Comparison of ENCODE assay signal across 8 cellular contexts in genomic region chr1:31765041-31765467, GRCh38. TPM values are rescaled to one million over a fixed set of nuclear protein-coding genes. Genes with fewer than 3 reads are reported as not detected.
DNase-seq lines count a peak whose midpoint lies in the region; ATAC-seq, FAIRE-seq and TF ChIP-seq lines count a peak whose summit lies in the region.

No MANE protein-coding gene starts in this region.

- no peak overlapping the region for H3K4me3 Mint-ChIP-seq in activated CD8-positive, alpha-beta memory T cell treated with anti-CD3 and anti-CD28 coated beads, Interleukin-2, amount 10 ng/mL, durations not matched to agents 7 days and 5 days

- H2AFZ ChIP-seq in GM12878 (ENCODE audit: control insufficient read depth, low read depth, low read length): no peak overlapping the region
- H2AFZ ChIP-seq in osteoblast (ENCODE audit: low read length): no peak overlapping the region

- TF ChIP-seq CTCF in GM12878 (IDR thresholded peaks at IDR 0.05 in 2 of 3, conservative IDR thresholded peaks at IDR 0.05 in 1 of 3; ENCODE audit: control insufficient read depth in 2 of 3, extremely low read depth in 1 of 3, insufficient read depth in 1 of 3, low read depth in 3 of 3, low read length in 3 of 3) (peak in 1 of 3 experiments; percentile 26; a peak in 2 of 6 replicates), osteoblast (IDR thresholded peaks at IDR 0.05; ENCODE audit: extremely low read depth, low read depth, low read length) (peak; percentile 37)

- H3K27me3 ChIP-seq in GM12878 (replicated peaks in 1 of 2; ENCODE audit: control insufficient read depth in 2 of 2, insufficient read depth in 2 of 2, low read length in 1 of 2) (peaks cover 16 to 23% of the 10 kb centered on the region in 2 experiments), osteoblast (ENCODE audit: insufficient read depth, low read length) (peaks cover 12% of the 10 kb centered on the region)

- no peaks in the 10 kb centered on the region for H3K9me3 Mint-ChIP-seq in activated CD8-positive, alpha-beta memory T cell treated with anti-CD3 and anti-CD28 coated beads, Interleukin-2, amount 10 ng/mL, durations not matched to agents 7 days and 5 days (ENCODE audit: low read depth)

- RAD21 ChIA-PET in GM12878 (lab: Charles Lee; ENCODE audit: unreplicated experiment): interaction anchor here (2.1 kb wide), 1 partner anchor 24 kb away, joined by 10 read pairs; no protein-coding TSS in a partner anchor

- H3K4me3 ChIP-seq in GM12878 (no peak overlapping the region), osteoblast (ENCODE audit: insufficient read depth, low read length) (no peak overlapping the region)

- CTCF ChIA-PET in activated CD8-positive, alpha-beta memory T cell treated with anti-CD3 and anti-CD28 coated beads, Interleukin-2, amount 10 ng/mL, durations not matched to agents 7 days and 5 days (lab: Charles Lee): interaction anchor here (0.6 to 5.9 kb wide), 6 partner anchors 12 to 200 kb away, joined by 3 to 52 read pairs (median 4); partner anchors contain the start of gene PEF1
- CTCF ChIA-PET in GM12878 (lab: Yijun Ruan, JAX): interaction anchor here (0.7 to 3.2 kb wide), 3 partner anchors 19 to 296 kb away, joined by 3 to 11 read pairs (median 4); no protein-coding TSS in a partner anchor

- TF ChIP-seq POLR2A in GM12878 (IDR thresholded peaks at IDR 0.05; ENCODE audit: low read depth, low read length): no peak

- TF ChIP-seq EP300 in GM12878 (IDR thresholded peaks at IDR 0.05; ENCODE audit: borderline replicate concordance in 1 of 2, control insufficient read depth in 1 of 2, low read depth in 2 of 2, low read length in 2 of 2): no peak

- H4K20me1 ChIP-seq in GM12878 (ENCODE audit: control insufficient read depth, insufficient read depth): no peaks in the 10 kb centered on the region
- peaks cover 5% of the 10 kb centered on the region for H4K20me1 ChIP-seq in osteoblast (ENCODE audit: insufficient read depth, low read length)

- H3K4me1 Mint-ChIP-seq in activated CD8-positive, alpha-beta memory T cell treated with anti-CD3 and anti-CD28 coated beads, Interleukin-2, amount 10 ng/mL, durations not matched to agents 7 days and 5 days: peaks cover 27% of the 10 kb centered on the region

- ATAC-seq in activated CD8-positive, alpha-beta memory T cell treated with anti-CD3 and anti-CD28 coated beads, Interleukin-2, amount 10 ng/mL, durations not matched to agents 7 days and 5 days: no peak
- ATAC-seq in GM12878 (no peak), HG03354 (IDR thresholded peaks at IDR 0.05; ENCODE audit: poor library complexity, severe bottlenecking, unreplicated experiment) (no peak)

- DNase-seq in activated CD8-positive, alpha-beta memory T cell treated with anti-CD3 and anti-CD28 coated beads, Interleukin-2, amount 10 ng/mL, durations not matched to agents 7 days and 5 days: peak; percentile 50
- no peak for DNase-seq in activated CD8-positive, alpha-beta memory T cell treated with anti-CD3 and anti-CD28 coated beads, Interleukin-2, amount 50 U/mL, for 4 hours
- peak; percentile 69 for DNase-seq in NCI-H1694 treated with DMSO at 0.1 percent for 48 hours (lab: John Stamatoyannopoulos, UW)
- DNase-seq in GM12878 (ENCODE audit: low read depth, low spot score): no peak
- DNase-seq in osteoblast (ENCODE audit: insufficient read length, low spot score, missing footprints): no peak
- no peak for DNase-seq in iPS-NIHi7 (ENCODE audit: extremely low spot score)
- DNase-seq in activated CD4-positive, alpha-beta T cell treated with anti-CD3 and anti-CD28 coated beads, Interleukin-2, amount 50 U/mL, for 48 hours: no peak

- FAIRE-seq in GM12878 (lab: Jason Lieb, UNC): no peak

- WGBS in GM12878 (ENCODE audit: insufficient coverage, insufficient replicate concordance, low lambda C conversion rate, missing lambda C conversion rate): 35% methylated on average over 5 of the region's 5 CpGs

- H3K4me1 ChIP-seq in GM12878 (ENCODE audit: control insufficient read depth, insufficient read depth, low read length): peaks cover 8% of the 10 kb centered on the region
- H3K4me1 ChIP-seq in osteoblast (ENCODE audit: insufficient read depth, low read length): peaks cover 31% of the 10 kb centered on the region

- no peak overlapping the region for H3K4me2 ChIP-seq in GM12878 (ENCODE audit: control insufficient read depth, insufficient read depth)
- H3K4me2 ChIP-seq in osteoblast (ENCODE audit: insufficient read depth, low read length): peak overlapping the region; percentile 67

- no peaks in the 10 kb centered on the region for H3K36me3 Mint-ChIP-seq in activated CD8-positive, alpha-beta memory T cell treated with anti-CD3 and anti-CD28 coated beads, Interleukin-2, amount 10 ng/mL, durations not matched to agents 7 days and 5 days

- H3K27ac ChIP-seq in GM12878 (ENCODE audit: control insufficient read depth, insufficient read depth) (no peak overlapping the region), osteoblast (ENCODE audit: low read depth, low read length) (no peak overlapping the region)

- SMC1A ChIA-PET in GM12878 (lab: Charles Lee; ENCODE audit: uncharacterized antibody, unreplicated experiment): interaction anchor here (0.7 to 1.2 kb wide), 2 partner anchors 102 to 199 kb away, joined by 3 read pairs; no protein-coding TSS in a partner anchor

- BruUV-seq in GM12878 (replicated peaks; lab: Mats Ljungman, UMichigan): no TSS peak

- no peak overlapping the region for H3K27ac Mint-ChIP-seq in activated CD8-positive, alpha-beta memory T cell treated with anti-CD3 and anti-CD28 coated beads, Interleukin-2, amount 10 ng/mL, durations not matched to agents 7 days and 5 days

- H3K9ac ChIP-seq in GM12878 (ENCODE audit: control insufficient read depth, insufficient read depth, low read length): no peak overlapping the region

- H3K36me3 ChIP-seq in GM12878 (ENCODE audit: control insufficient read depth in 2 of 2, insufficient read depth in 2 of 2, low read length in 1 of 2): no peaks in the 10 kb centered on the region
- H3K36me3 ChIP-seq in osteoblast (ENCODE audit: insufficient read depth, low read length): no peaks in the 10 kb centered on the region

- POLR2A ChIA-PET in GM12878 (lab: Charles Lee): no interaction called here

- H3K27me3 Mint-ChIP-seq in activated CD8-positive, alpha-beta memory T cell treated with anti-CD3 and anti-CD28 coated beads, Interleukin-2, amount 10 ng/mL, durations not matched to agents 7 days and 5 days: peaks cover 42% of the 10 kb centered on the region

- no peaks in the 10 kb centered on the region for H3K9me3 ChIP-seq in GM12878 (replicated peaks; ENCODE audit: control insufficient read depth, insufficient read depth, low read length)
- no peaks in the 10 kb centered on the region for H3K9me3 ChIP-seq in osteoblast (ENCODE audit: low read depth, low read length)

- H3K79me2 ChIP-seq in GM12878 (ENCODE audit: control insufficient read depth, insufficient read depth, low read length): no peaks in the 10 kb centered on the region
- peaks cover 2% of the 10 kb centered on the region for H3K79me2 ChIP-seq in osteoblast (ENCODE audit: insufficient read depth, low read length)

- TF ChIP-seq RAD21 in GM12878 (IDR thresholded peaks at IDR 0.05; ENCODE audit: insufficient read depth, low read depth, low read length): peak; percentile 38; the same call in 1 of the 2 replicates

- in situ Hi-C loops in GM12878 (cut with MboI): no loop called here

- intact Hi-C loops in GM12878 (cut with micrococcal nuclease; ENCODE audit: unreplicated experiment): no loop called here

RNA-seq across cellular contexts. Expression of gene ADGRB2, which starts 0.9 kb away (rescaled TPM):
- 1 to 10 TPM in 1 of 2 experiments, under 1 TPM in 1; 0.07 to 1.3 TPM for total RNA-seq in activated CD8-positive, alpha-beta memory T cell treated with anti-CD3 and anti-CD28 coated beads, Interleukin-2, amount 10 ng/mL, durations not matched to agents 7 days and 5 days
- total RNA-seq in GM12878 (2013; cell fraction: nucleolus; rRNA removed): 0.91 and 1.6 TPM in 2 replicates
- total RNA-seq in GM12878 (2014; rRNA removed) (0.11 TPM in 2 replicates), GM12878 (2014; rRNA removed; fragmentation: Illumina TruSeq; extraction: Trizol) (0.18 TPM in 1 of 2 replicates, not detected in the other), GM12878 (2021) (0.27 and 0.33 TPM in 2 replicates), osteoblast (5.8 and 7.4 TPM in 2 replicates)
- polyA plus RNA-seq in GM12878 (2011; ENCODE audit: low read depth): not detected
- polyA plus RNA-seq in GM12878 (2011; rRNA removed) (0.13 and 0.20 TPM in 2 replicates), GM12878 (2014; fragmentation: Illumina TruSeq; extraction: Trizol) (not detected in 2 replicates), GM12878 (2014; fragmentation: Nextera tagmentation; extraction: Ambion mirVana) (not detected), GM12878 (2014; rRNA removed) (0.06 and 0.18 TPM in 2 replicates), GM12878 (2016; fragmentation: Nextera tagmentation; extraction: Ambion mirVana) (under 1 TPM in 1 of 2 experiments, not detected in 1; 0.11 TPM)
- 0.42 and 0.43 TPM in 2 replicates for polyA plus RNA-seq in GM12878 (2011; cell fraction: cytosol; rRNA removed)
- polyA plus RNA-seq in GM12878 (2011; cell fraction: nucleus; rRNA removed): 3.0 and 3.2 TPM in 2 replicates
- 0.09 and 0.18 TPM in 2 replicates for polyA plus RNA-seq in GM12878 (2012)
- polyA minus RNA-seq in GM12878 (2011; rRNA and poly(A)+ RNA removed): 0.22 and 0.26 TPM in 2 replicates
- polyA minus RNA-seq in GM12878 (2011; cell fraction: cytosol; rRNA and poly(A)+ RNA removed): not detected in 2 replicates
- 0.29 and 0.48 TPM in 2 replicates for polyA minus RNA-seq in GM12878 (2011; cell fraction: nucleus; rRNA and poly(A)+ RNA removed)

RNA-seq across cellular contexts. Expression of gene SPOCD1, which starts 50.8 kb away (rescaled TPM):
- not detected for total RNA-seq in activated CD8-positive, alpha-beta memory T cell treated with anti-CD3 and anti-CD28 coated beads, Interleukin-2, amount 10 ng/mL, durations not matched to agents 7 days and 5 days
- not detected in 2 replicates for total RNA-seq in GM12878 (2013; cell fraction: nucleolus; rRNA removed)
- total RNA-seq in GM12878 (2014; rRNA removed) (0.11 and 0.16 TPM in 2 replicates), GM12878 (2014; rRNA removed; fragmentation: Illumina TruSeq; extraction: Trizol) (0.13 and 0.23 TPM in 2 replicates), GM12878 (2021) (0.23 and 0.56 TPM in 2 replicates), osteoblast (58.6 and 67.8 TPM in 2 replicates)
- polyA plus RNA-seq in GM12878 (2011; ENCODE audit: low read depth): 0.08 TPM
- polyA plus RNA-seq in GM12878 (2011; rRNA removed) (not detected in 2 replicates), GM12878 (2014; fragmentation: Illumina TruSeq; extraction: Trizol) (0.13 TPM in 1 of 2 replicates, not detected in the other), GM12878 (2014; fragmentation: Nextera tagmentation; extraction: Ambion mirVana) (under 1 TPM in 1 of 2 experiments, not detected in 1; 0.02 TPM), GM12878 (2014; rRNA removed) (0.34 and 0.65 TPM in 2 replicates), GM12878 (2016; fragmentation: Nextera tagmentation; extraction: Ambion mirVana) (not detected)
- not detected in 2 replicates for polyA plus RNA-seq in GM12878 (2011; cell fraction: cytosol; rRNA removed)
- 0.03 and 0.29 TPM in 2 replicates for polyA plus RNA-seq in GM12878 (2011; cell fraction: nucleus; rRNA removed)
- 0.07 and 0.23 TPM in 2 replicates for polyA plus RNA-seq in GM12878 (2012)
- not detected in 2 replicates for polyA minus RNA-seq in GM12878 (2011; rRNA and poly(A)+ RNA removed)
- not detected in 2 replicates for polyA minus RNA-seq in GM12878 (2011; cell fraction: cytosol; rRNA and poly(A)+ RNA removed)
- not detected in 2 replicates for polyA minus RNA-seq in GM12878 (2011; cell fraction: nucleus; rRNA and poly(A)+ RNA removed)

Comparison
In these comparisons a context has a peak if more than half of its experiments do, and no peak if none do; other contexts are left out.
1. DNase-seq: peak in activated CD8-positive, alpha-beta memory T cell treated with anti-CD3 and anti-CD28 coated beads, Interleukin-2, amount 10 ng/mL, durations not matched to agents 7 days and 5 days (single experiment) and NCI-H1694 treated with DMSO at 0.1 percent for 48 hours (single experiment); none in activated CD8-positive, alpha-beta memory T cell treated with anti-CD3 and anti-CD28 coated beads, Interleukin-2, amount 50 U/mL, for 4 hours (single experiment), GM12878 (single experiment), osteoblast (single experiment), iPS-NIHi7 (single experiment) and activated CD4-positive, alpha-beta T cell treated with anti-CD3 and anti-CD28 coated beads, Interleukin-2, amount 50 U/mL, for 48 hours (0 of 2).
2. RNA of gene SPOCD1, which starts 50.8 kb away (total RNA-seq): 58.6 to 67.8 TPM in osteoblast; 0.11 to 0.56 TPM in GM12878 and not detected in activated CD8-positive, alpha-beta memory T cell treated with anti-CD3 and anti-CD28 coated beads, Interleukin-2, amount 10 ng/mL, durations not matched to agents 7 days and 5 days; every median in the first group is over 10 times any median in the second.